Comparison of ENCODE assay signal across 1 cellular context in the genomic region with DNA sequence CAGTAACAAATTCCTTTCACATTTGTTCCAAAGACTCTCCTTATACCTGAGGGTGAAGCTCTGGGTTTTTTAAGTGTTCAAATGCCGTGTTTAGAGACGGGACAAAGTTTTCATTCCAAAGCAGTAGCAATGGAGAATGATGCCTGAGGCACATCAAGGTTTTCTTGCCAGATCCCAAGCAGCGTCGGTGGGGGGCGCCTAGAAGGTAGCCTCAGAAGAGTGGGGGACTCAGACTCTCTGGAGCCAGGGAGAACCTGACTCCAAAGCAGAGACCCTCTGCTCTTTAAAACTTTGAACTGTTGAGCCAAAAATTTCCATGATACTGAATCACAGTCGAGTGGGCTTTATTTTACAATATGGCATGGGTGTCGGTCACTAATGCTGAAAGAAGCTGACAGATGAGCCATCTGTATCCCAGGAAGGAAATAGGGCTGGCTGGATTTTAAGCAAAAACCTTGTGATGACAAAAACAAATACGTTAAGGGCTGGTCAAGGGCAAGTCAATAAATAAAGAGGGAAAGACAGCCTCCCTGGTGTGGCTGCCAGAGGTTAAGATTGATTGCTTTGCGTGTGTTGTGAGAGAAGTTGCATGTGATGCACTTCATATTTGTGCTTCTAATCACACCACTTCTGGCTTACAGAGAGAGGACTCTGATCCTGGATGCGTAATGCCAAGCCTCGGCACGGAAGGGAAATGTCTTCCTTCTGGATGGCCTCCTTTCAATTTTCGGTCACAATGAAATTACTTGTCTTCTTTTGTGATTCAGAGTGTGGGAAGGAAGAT.
TF ChIP-seq lines count a peak whose summit lies in the region.

No MANE protein-coding gene starts in this region.

TF ChIP-seq in IMR-90, 13 proteins besides CTCF, POLR2A, EP300 and RAD21:
- TF ChIP-seq BHLHE40 (IDR thresholded peaks at IDR 0.05; ENCODE audit: low read depth, low read length): peak; percentile 77; the same call in 1 of the 2 replicates
- TF ChIP-seq MXI1 (IDR thresholded peaks at IDR 0.05; ENCODE audit: borderline replicate concordance, low read depth, low read length): no peak
- TF ChIP-seq FOS (IDR thresholded peaks at IDR 0.05; ENCODE audit: low read depth, low read length): peak; percentile 63
- peak; percentile 36; the same call in 1 of the 2 replicates for TF ChIP-seq USF2 (IDR thresholded peaks at IDR 0.05; ENCODE audit: low read depth, low read length)
- TF ChIP-seq RFX5 (IDR thresholded peaks at IDR 0.05; ENCODE audit: low read depth, low read length): no peak
TF ChIP-seq in IMR-90: peak in this region for 3.
